In genomic region chr18:46071615-46071893, GRCh38 we compare ENCODE assay signal across 9 cellular contexts. TPM values are rescaled to one million over a fixed set of nuclear protein-coding genes. Genes with fewer than 3 reads are reported as not detected.
A peak's percentile ranks its signal among the peaks of the same experiment; 100 is the strongest.
DNase-seq lines count a peak whose midpoint lies in the region; ATAC-seq and TF ChIP-seq lines count a peak whose summit lies in the region.
"Had no signal": no experiment of that assay in that cellular context is flagged by ENCODE, and none has a peak within 500 bp of the region (broad histone marks: within the 10 kb centered on the region; RNA-seq: fewer than 3 reads in every experiment).

No MANE protein-coding gene starts in this region.

- no peaks in the 10 kb centered on the region for H3K27me3 ChIP-seq in body of pancreas
- no peaks in the 10 kb centered on the region for H3K27me3 ChIP-seq in lower lobe of right lung (ENCODE audit: low read depth)

- peaks cover 28% of the 10 kb centered on the region for H3K4me1 ChIP-seq in body of pancreas
- H3K4me1 ChIP-seq in lower lobe of right lung, result peaks cover 40% of the 10 kb centered on the region

- H3K9me3 ChIP-seq in body of pancreas, result no peaks in the 10 kb centered on the region
- no peaks in the 10 kb centered on the region for H3K9me3 ChIP-seq in lower lobe of right lung

- TF ChIP-seq CTCF in body of pancreas (IDR thresholded peaks at IDR 0.05) (no peak), lower lobe of right lung (IDR thresholded peaks at IDR 0.05) (no peak), type B pancreatic cell (conservative IDR thresholded peaks at IDR 0.05) (no peak)

- peak overlapping the region; percentile 73 for H3K4me3 Mint-ChIP-seq in type B pancreatic cell

- H3K4me3 ChIP-seq in body of pancreas (peak overlapping the region; percentile 68 to 92), lower lobe of right lung (peak overlapping the region; percentile 73)

- H3K36me3 ChIP-seq in body of pancreas (replicated peaks in 1 of 2; ENCODE audit: insufficient read depth in 1 of 2, low read depth in 2 of 2) (no peaks in the 10 kb centered on the region), lower lobe of right lung (no peaks in the 10 kb centered on the region)

- peak in 1 of 4 donors; percentile 16 for DNase-seq in body of pancreas
- DNase-seq in lower lobe of right lung, result no peak
- DNase-seq in type B pancreatic cell (ENCODE audit: extremely low spot score, unreplicated experiment), result no peak
- DNase-seq in NK-92 treated with Interleukin-12 subunit alpha and Interleukin-12 subunit beta, amount 100 ng/mL, for 24 hours (lab: John Stamatoyannopoulos, UW), result no peak
- DNase-seq in SKM-1 (lab: John Stamatoyannopoulos, UW; ENCODE audit: unreplicated experiment), result no peak

- ATAC-seq in GM18502 (IDR thresholded peaks at IDR 0.05; ENCODE audit: poor library complexity, unreplicated experiment), result peak; percentile 18
- peak; percentile 24 for ATAC-seq in HG03354 (IDR thresholded peaks at IDR 0.05; ENCODE audit: poor library complexity, severe bottlenecking, unreplicated experiment)
- no peak for ATAC-seq in body of pancreas
- peak; percentile 28 to 43 for ATAC-seq in lower lobe of right lung
- ATAC-seq in GM21723 (IDR thresholded peaks at IDR 0.05; ENCODE audit: unreplicated experiment), result no peak

- peak overlapping the region in 2 of 4 donors; percentile 7 to 54 for H3K27ac ChIP-seq in body of pancreas
- H3K27ac ChIP-seq in lower lobe of right lung, result peak overlapping the region; percentile 69
- H3K27ac ChIP-seq: KMS-11 had no signal

- intact Hi-C loops in body of pancreas (cut with DNase I), result no loop called here
- intact Hi-C loops in lower lobe of right lung (cut with DNase I), result no loop called here

- peaks cover 17% of the 10 kb centered on the region for H3K4me1 Mint-ChIP-seq in type B pancreatic cell (ENCODE audit: unreplicated experiment)

- no peak overlapping the region for H3K27ac Mint-ChIP-seq in type B pancreatic cell

- H3K9me3 Mint-ChIP-seq in type B pancreatic cell, result no peaks in the 10 kb centered on the region

- peaks cover 2% of the 10 kb centered on the region for H3K27me3 Mint-ChIP-seq in type B pancreatic cell

- 2 to 4% methylated on average over 10 to 17 of the region's 17 CpGs for whole genome bisulfite sequencing in body of pancreas, 2 donors

- TF ChIP-seq POLR2A in body of pancreas (IDR thresholded peaks at IDR 0.05), result no peak

- H3K36me3 Mint-ChIP-seq in type B pancreatic cell, result no peaks in the 10 kb centered on the region

RNA-seq across cellular contexts. Expression of gene PSTPIP2, which starts 0.5 kb away (rescaled TPM):
- total RNA-seq in body of pancreas (1 to 10 TPM; 1.6 to 4.4 TPM), lower lobe of right lung (11.5 TPM), type B pancreatic cell (ENCODE audit: low replicate concordance) (9.6 and 10.5 TPM in 2 replicates)

RNA-seq across cellular contexts. Expression of gene ATP5F1A, which starts 26.5 kb away (rescaled TPM):
- total RNA-seq in body of pancreas, result 100 to 1,000 TPM; 177 to 305 TPM
- total RNA-seq in lower lobe of right lung, result 238 TPM
- 526 and 558 TPM in 2 replicates for total RNA-seq in type B pancreatic cell (ENCODE audit: low replicate concordance)

RNA-seq across cellular contexts. Expression of gene HAUS1, which starts 32.6 kb away (rescaled TPM):
- total RNA-seq in body of pancreas (10 to 100 TPM in 1 of 2 donors, 1 to 10 TPM in 1; 6.0 to 13.2 TPM), lower lobe of right lung (17.8 TPM), type B pancreatic cell (ENCODE audit: low replicate concordance) (22.0 and 55.1 TPM in 2 replicates)

Comparison
In these comparisons a context has a peak if more than half of its experiments do, and no peak if none do; other contexts are left out.
1. ATAC-seq: peak in GM18502 (single experiment), HG03354 (single experiment) and lower lobe of right lung (2 of 2); none in body of pancreas (single experiment) and GM21723 (single experiment).